Comparison of ENCODE assay signal across 1 cellular context in the genomic region with DNA sequence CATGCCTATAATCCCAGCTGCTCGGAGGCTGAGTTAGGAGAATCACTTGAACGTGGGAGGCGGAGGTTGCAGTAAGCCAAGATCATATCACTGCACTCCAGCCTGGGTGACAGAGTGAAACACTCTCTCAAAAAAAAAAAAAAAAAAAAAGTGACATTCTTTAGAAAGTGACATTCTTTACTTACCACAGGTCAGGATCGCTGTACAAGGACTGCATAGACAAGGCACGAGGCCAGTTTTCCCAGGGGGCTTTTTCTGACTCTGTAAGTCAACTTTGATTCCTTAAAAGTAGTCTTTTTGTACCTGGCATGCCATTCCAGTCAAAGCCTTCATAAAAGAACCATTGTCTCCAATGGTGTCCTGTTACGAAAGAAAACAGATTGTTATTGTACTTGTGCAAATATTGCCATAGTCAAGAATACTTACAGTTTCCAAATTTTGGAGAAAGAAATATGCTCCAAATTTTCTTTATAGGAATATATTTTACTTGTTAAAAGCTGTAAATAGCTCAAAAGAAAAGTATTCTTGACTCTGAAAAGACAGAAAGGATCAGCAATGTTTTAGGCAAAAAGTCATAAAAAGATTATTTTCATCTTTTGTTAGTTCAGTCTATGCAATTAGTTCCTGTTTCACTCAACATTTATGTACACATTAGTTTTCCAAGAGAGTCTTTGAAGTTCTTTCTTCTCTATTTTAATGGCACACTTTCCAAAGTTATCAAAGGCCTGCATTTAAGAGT.
TF ChIP-seq lines count a peak whose summit lies in the region.

No MANE protein-coding gene starts in this region.

TF ChIP-seq in HepG2, 621 proteins besides CTCF, POLR2A, EP300 and RAD21 (continued from another document):
- TF ChIP-seq POGK (CRISPR knock-in tag; conservative IDR thresholded peaks at IDR 0.05): no peak
- no peak for TF ChIP-seq YEATS2 (CRISPR knock-in tag; IDR thresholded peaks at IDR 0.05; ENCODE audit: borderline replicate concordance)
- peak; percentile 82 for TF ChIP-seq TEAD3 (CRISPR knock-in tag; optimal IDR thresholded peaks at IDR 0.05; ENCODE audit: borderline replicate concordance)
- TF ChIP-seq ZNF7 (CRISPR knock-in tag; IDR thresholded peaks at IDR 0.05): no peak
